9 cellular contexts compared by ENCODE assay signal in the genomic region with DNA sequence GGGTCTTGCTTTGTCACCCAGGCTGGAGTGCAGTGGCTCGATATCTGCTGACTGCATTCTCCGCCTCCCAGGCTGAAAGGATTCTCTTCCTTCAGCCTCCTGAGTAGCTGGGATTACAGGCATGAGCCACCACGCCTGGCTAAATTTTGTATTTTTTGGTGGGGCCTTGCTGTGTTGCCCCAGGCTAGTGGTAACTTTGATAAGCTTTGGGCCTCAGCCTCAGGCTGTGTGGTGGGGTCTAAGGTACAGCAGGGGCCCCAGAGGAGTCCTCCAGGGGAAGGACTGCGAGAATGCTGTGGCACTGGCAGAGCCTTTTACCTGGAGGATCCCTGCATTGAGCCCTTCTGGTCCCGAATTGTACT. TPM values are rescaled to one million over a fixed set of nuclear protein-coding genes. Genes with fewer than 3 reads are reported as not detected.
DNase-seq lines count a peak whose midpoint lies in the region; ATAC-seq, FAIRE-seq and TF ChIP-seq lines count a peak whose summit lies in the region.
"Had no signal": no experiment of that assay in that cellular context is flagged by ENCODE, and none has a peak within 500 bp of the region (broad histone marks: within the 10 kb centered on the region; RNA-seq: fewer than 3 reads in every experiment).

No MANE protein-coding gene starts in this region.

- no peak overlapping the region for H2AFZ ChIP-seq in K562 (ENCODE audit: low read depth, low read length)

- no peaks in the 10 kb centered on the region for H3K9me3 Mint-ChIP-seq in osteocyte (ENCODE audit: unreplicated experiment)

- DNase-seq in GM06990 (ENCODE audit: extremely low read depth, insufficient read length) (no peak), K562 (ENCODE audit: extremely low read depth in 1 of 4, low spot score in 3 of 4) (no peak), osteocyte (ENCODE audit: extremely low spot score, unreplicated experiment) (no peak), H4 (ENCODE audit: low spot score) (no peak), HUDEP-2 (lab: John Stamatoyannopoulos, UW; ENCODE audit: unreplicated experiment in 76 of 76) (no peak), posterior vena cava (ENCODE audit: low spot score) (no peak)
- DNase-seq in activated CD4-positive, alpha-beta T cell treated with anti-CD3 and anti-CD28 coated beads for 1 hour: no peak
- DNase-seq: tibial artery had no signal

- H3K4me1 ChIP-seq in K562 (replicated peaks in 1 of 2; ENCODE audit: control insufficient read depth in 2 of 2, insufficient read depth in 2 of 2, low read length in 2 of 2): peaks cover 63 to 83% of the 10 kb centered on the region in 2 experiments

- H3K27ac Mint-ChIP-seq in osteocyte (ENCODE audit: unreplicated experiment): peak overlapping the region; percentile 27

- H4K20me1 ChIP-seq in K562 (replicated peaks; ENCODE audit: control insufficient read depth, insufficient read depth, low read length): peaks cover 66% of the 10 kb centered on the region

- H3K36me3 Mint-ChIP-seq in osteocyte (ENCODE audit: unreplicated experiment): peaks cover 2% of the 10 kb centered on the region

- no peak for TF ChIP-seq EP300 in K562 (IDR thresholded peaks at IDR 0.05; ENCODE audit: low read length)

- intact Hi-C loops in K562 (cut with micrococcal nuclease) (no loop called here), posterior vena cava (cut with DNase I) (loop anchor here in 1 of 2 donors (2.0 kb wide), 1 partner anchor 14 kb away; no protein-coding TSS in a partner anchor)

- no peak for TF ChIP-seq CTCF in GM06990 (IDR thresholded peaks at IDR 0.05; ENCODE audit: insufficient read depth, low read length, poor library complexity, severe bottlenecking)
- TF ChIP-seq CTCF in K562 (IDR thresholded peaks at IDR 0.05 in 2 of 3, conservative IDR thresholded peaks at IDR 0.05 in 1 of 3; ENCODE audit: insufficient read depth in 2 of 3, low read depth in 1 of 3, low read length in 3 of 3): no peak
- TF ChIP-seq CTCF in osteocyte (IDR thresholded peaks at IDR 0.05): no peak

- peaks cover 71% of the 10 kb centered on the region for H3K4me1 Mint-ChIP-seq in osteocyte (ENCODE audit: unreplicated experiment)

- H3K9me1 ChIP-seq in K562 (ENCODE audit: control insufficient read depth, insufficient read depth, low read length): peaks cover 25% of the 10 kb centered on the region

- no peaks in the 10 kb centered on the region for H3K27me3 Mint-ChIP-seq in osteocyte (ENCODE audit: unreplicated experiment)

- in situ Hi-C loops in K562 (cut with MboI): no loop called here

- 0 out of 2 replicates have a peak overlapping the region, but pooled peaks have one; percentile 37 for H3K4me2 ChIP-seq in K562 (ENCODE audit: insufficient read depth, low read length)

- H3K9me3 ChIP-seq in K562 (replicated peaks; ENCODE audit: control insufficient read depth, insufficient read depth, low read depth, low read length): no peaks in the 10 kb centered on the region
- H3K9me3 ChIP-seq: tibial artery had no signal

- H3K4me3 ChIP-seq in GM06990 (replicated peaks; ENCODE audit: low read depth, low read length): peak overlapping the region; percentile 33; the same call in 1 of the 2 replicates
- no peak overlapping the region for H3K4me3 ChIP-seq in K562
- H3K4me3 ChIP-seq: tibial artery had no signal

- H3K36me3 ChIP-seq in GM06990 (ENCODE audit: control insufficient read depth, insufficient read depth, low read length) (peaks cover 6% of the 10 kb centered on the region), K562 (ENCODE audit: control insufficient read depth, insufficient read depth, low read length) (peaks cover 49% of the 10 kb centered on the region; the same call in 2 of the 3 replicates)
- H3K36me3 ChIP-seq: tibial artery had no signal

- no peak for TF ChIP-seq RAD21 in K562 (CRISPR knock-in tag; conservative IDR thresholded peaks at IDR 0.05 in 1 of 2, IDR thresholded peaks at IDR 0.05 in 1 of 2)

- H3K79me2 ChIP-seq in K562 (ENCODE audit: control insufficient read depth, insufficient read depth, low read length): peaks cover 98% of the 10 kb centered on the region

- WGBS in K562 (ENCODE audit: insufficient coverage, low coverage, missing lambda C conversion rate): 59% methylated on average over 5 of the region's 5 CpGs

- BruUV-seq in K562 (replicated peaks; lab: Mats Ljungman, UMichigan): no TSS peak

- peak overlapping the region in 1 of 2 experiments; percentile 75; a peak in 2 of 4 replicates for H3K9ac ChIP-seq in K562 (ENCODE audit: insufficient read depth in 1 of 2, low read depth in 2 of 2, low read length in 2 of 2)

- H3K4me3 Mint-ChIP-seq in osteocyte (ENCODE audit: unreplicated experiment): no peak overlapping the region

- ATAC-seq in HG02938 (IDR thresholded peaks at IDR 0.05; ENCODE audit: unreplicated experiment): peak; percentile 1
- ATAC-seq in K562: no peak

- no peaks in the 10 kb centered on the region for H3K27me3 ChIP-seq in GM06990 (replicated peaks; ENCODE audit: control insufficient read depth, insufficient read depth, low read length)
- no peaks in the 10 kb centered on the region for H3K27me3 ChIP-seq in K562 (ENCODE audit: control insufficient read depth in 2 of 2, insufficient read depth in 2 of 2, low read length in 2 of 2)
- H3K27me3 ChIP-seq: tibial artery had no signal

- no peak for FAIRE-seq in K562 (lab: Jason Lieb, UNC)

- POLR2A ChIA-PET in K562 (lab: Yijun Ruan, JAX): interaction anchor here (0.6 to 1.2 kb wide), 4 partner anchors 10 to 131 kb away, joined by 3 to 7 read pairs (median 3); no protein-coding TSS in a partner anchor

- TF ChIP-seq POLR2A in K562 (conservative IDR thresholded peaks at IDR 0.05): no peak

- H3K27ac ChIP-seq in K562 (ENCODE audit: extremely low read depth, low read depth, low read length): no peak overlapping the region; the same call in 2 of the 3 replicates
- H3K27ac ChIP-seq: tibial artery had no signal

- CTCF ChIA-PET in K562 (lab: Yijun Ruan, JAX; ENCODE audit: low intra/inter-chr PET ratio): interaction anchor here (0.9 kb wide), 1 partner anchor 9 kb away, joined by 3 read pairs; no protein-coding TSS in a partner anchor

TF ChIP-seq in K562, 482 proteins besides CTCF, POLR2A, EP300 and RAD21:
- TF ChIP-seq XRCC5 (IDR thresholded peaks at IDR 0.05; ENCODE audit: low read depth, low read length): peak; percentile 4; the same call in 1 of the 2 replicates
- no peak for TF ChIP-seq ZNF764 (CRISPR knock-in tag; IDR thresholded peaks at IDR 0.05; ENCODE audit: low read depth)
TF ChIP-seq in K562: peak in this region for 1.

RNA-seq across cellular contexts. Expression of a gene that starts 7.2 kb away (rescaled TPM):
- total RNA-seq in K562 (2011; cell fraction: chromatin; rRNA removed; ENCODE audit: low replicate concordance): 129 and 244 TPM in 2 replicates
- total RNA-seq in K562 (2011; cell fraction: nucleolus; rRNA removed): 98.9 and 104 TPM in 2 replicates
- total RNA-seq in K562 (2011; cell fraction: nucleoplasm; rRNA removed): 68.3 and 74.5 TPM in 2 replicates
- 12.7 and 18.7 TPM in 2 replicates for total RNA-seq in K562 (2014; rRNA removed)
- 10.0 and 10.5 TPM in 2 replicates for total RNA-seq in K562 (2014; rRNA removed; fragmentation: Illumina TruSeq; extraction: Trizol)
- 7.0 and 8.4 TPM in 2 replicates for total RNA-seq in K562 (2015; rRNA removed; fragmentation: Illumina TruSeq; extraction: Trizol)
- total RNA-seq in K562 (2021): 66.2 and 66.5 TPM in 2 replicates
- polyA plus RNA-seq in K562 (2011; rRNA removed): 5.7 and 8.6 TPM in 2 replicates
- polyA plus RNA-seq in K562 (2011; cell fraction: cytosol; rRNA removed): 4.8 and 11.5 TPM in 2 replicates
- polyA plus RNA-seq in K562 (2011; cell fraction: nucleus; rRNA removed): 35.2 and 71.1 TPM in 2 replicates
- polyA plus RNA-seq in K562 (2012): 25.0 and 27.8 TPM in 2 replicates
- polyA plus RNA-seq in K562 (2014; fragmentation: Illumina TruSeq; extraction: Trizol): 15.1 and 16.2 TPM in 2 replicates
- polyA plus RNA-seq in K562 (2014; fragmentation: Nextera tagmentation; extraction: Ambion mirVana): under 1 TPM; 0.32 to 0.51 TPM
- polyA plus RNA-seq in K562 (2014; rRNA removed): 21.2 and 24.8 TPM in 2 replicates
- 14.5 and 24.1 TPM in 2 replicates for polyA minus RNA-seq in K562 (2011; rRNA and poly(A)+ RNA removed)
- polyA minus RNA-seq in K562 (2011; cell fraction: cytosol; rRNA and poly(A)+ RNA removed): 23.7 and 36.0 TPM in 2 replicates
- 17.9 and 27.9 TPM in 2 replicates for polyA minus RNA-seq in K562 (2011; cell fraction: nucleus; rRNA and poly(A)+ RNA removed)
- total RNA-seq in osteocyte: 34.1 and 38.1 TPM in 2 replicates
- total RNA-seq in H4 (2014; rRNA removed; shearing (Covaris generic)): 1.5 and 6.8 TPM in 2 replicates
- 10 to 100 TPM; 14.7 to 23.3 TPM for total RNA-seq in posterior vena cava

RNA-seq across cellular contexts. Expression of a gene that starts 19.6 kb away (rescaled TPM):
- total RNA-seq in K562 (2011; cell fraction: chromatin; rRNA removed; ENCODE audit: low replicate concordance): 129 and 304 TPM in 2 replicates
- total RNA-seq in K562 (2011; cell fraction: nucleolus; rRNA removed): 133 and 146 TPM in 2 replicates
- total RNA-seq in K562 (2011; cell fraction: nucleoplasm; rRNA removed): 118 and 124 TPM in 2 replicates
- total RNA-seq in K562 (2014; rRNA removed): 52.0 and 68.7 TPM in 2 replicates
- 23.3 and 28.0 TPM in 2 replicates for total RNA-seq in K562 (2014; rRNA removed; fragmentation: Illumina TruSeq; extraction: Trizol)
- total RNA-seq in K562 (2015; rRNA removed; fragmentation: Illumina TruSeq; extraction: Trizol): 35.9 and 36.9 TPM in 2 replicates
- total RNA-seq in K562 (2021): 72.3 and 86.1 TPM in 2 replicates
- polyA plus RNA-seq in K562 (2011; rRNA removed): 34.9 and 55.0 TPM in 2 replicates
- polyA plus RNA-seq in K562 (2011; cell fraction: cytosol; rRNA removed): 49.2 and 58.1 TPM in 2 replicates
- 226 and 232 TPM in 2 replicates for polyA plus RNA-seq in K562 (2011; cell fraction: nucleus; rRNA removed)
- polyA plus RNA-seq in K562 (2012): 95.5 and 117 TPM in 2 replicates
- 82.1 and 90.4 TPM in 2 replicates for polyA plus RNA-seq in K562 (2014; fragmentation: Illumina TruSeq; extraction: Trizol)
- polyA plus RNA-seq in K562 (2014; fragmentation: Nextera tagmentation; extraction: Ambion mirVana): 1 to 10 TPM; 1.2 to 1.6 TPM
- 47.5 and 48.7 TPM in 2 replicates for polyA plus RNA-seq in K562 (2014; rRNA removed)
- polyA minus RNA-seq in K562 (2011; rRNA and poly(A)+ RNA removed): 42.6 and 42.8 TPM in 2 replicates
- polyA minus RNA-seq in K562 (2011; cell fraction: cytosol; rRNA and poly(A)+ RNA removed): 69.3 and 76.0 TPM in 2 replicates
- polyA minus RNA-seq in K562 (2011; cell fraction: nucleus; rRNA and poly(A)+ RNA removed): 40.8 and 59.9 TPM in 2 replicates
- total RNA-seq in osteocyte: 139 and 152 TPM in 2 replicates
- total RNA-seq in H4 (2014; rRNA removed; shearing (Covaris generic)): 51.0 and 60.4 TPM in 2 replicates
- 10 to 100 TPM; 73.9 to 93.3 TPM for total RNA-seq in posterior vena cava
